Comparison of ENCODE assay signal across 9 cellular contexts in genomic region chrX:111823068-111823467, GRCh38. TPM values are rescaled to one million over a fixed set of nuclear protein-coding genes. Genes with fewer than 3 reads are reported as not detected.
DNase-seq lines count a peak whose midpoint lies in the region; ATAC-seq, FAIRE-seq and TF ChIP-seq lines count a peak whose summit lies in the region.
"Had no signal": no experiment of that assay in that cellular context is flagged by ENCODE, and none has a peak within 500 bp of the region (broad histone marks: within the 10 kb centered on the region; RNA-seq: fewer than 3 reads in every experiment).

No MANE protein-coding gene starts in this region.

- no peak overlapping the region for H2AK5ac ChIP-seq in H1 (ENCODE audit: low read depth, low read length)

- CTCF ChIA-PET in H1 (lab: Charles Lee; ENCODE audit: partially characterized antibody), result interaction anchor here (0.8 to 2.9 kb wide), 15 partner anchors 10 to 334 kb away, joined by 3 to 18 read pairs (median 4); no protein-coding TSS in a partner anchor
- CTCF ChIA-PET in CD8-positive, alpha-beta T cell (lab: Charles Lee), result no interaction called here

- H4K5ac ChIP-seq in H1 (ENCODE audit: insufficient read length, low read depth, low read length), result no peak overlapping the region

- DNase-seq in heart right ventricle (no peak), Right ventricle myocardium superior (no peak), NB4 (ENCODE audit: low read depth) (peak; percentile 25), H1 (ENCODE audit: low read depth in 1 of 2, low spot score in 2 of 2) (peak; percentile 3 to 61), urothelium cell line (ENCODE audit: low spot score) (peak; percentile 4), GM19239 (ENCODE audit: insufficient read length, low spot score) (no peak)
- DNase-seq in stimulated activated CD4-positive, alpha-beta T cell treated with anti-CD3 and anti-CD28 coated beads, Interleukin-2, amount 100 ng/mL, for 24 hours, result no peak
- DNase-seq in CD8-positive, alpha-beta T cell, result no peak

- TF ChIP-seq POLR2A in NB4 (IDR thresholded peaks at IDR 0.05; ENCODE audit: extremely low read depth, insufficient read length), result no peak
- TF ChIP-seq POLR2A in H1 (IDR thresholded peaks at IDR 0.05; ENCODE audit: control extremely low read depth in 1 of 2, low read depth in 2 of 2, low read length in 2 of 2), result no peak

- no peaks in the 10 kb centered on the region for H3K79me2 ChIP-seq in H1 (ENCODE audit: control insufficient read depth in 1 of 2, insufficient read depth in 2 of 2, low read length in 2 of 2)

- no peak overlapping the region for H3K4ac ChIP-seq in H1 (replicated peaks; ENCODE audit: insufficient read length, low read depth, low read length)

- no peak overlapping the region for H3K4me2 ChIP-seq in H1 (ENCODE audit: insufficient read depth in 1 of 2, low read depth in 2 of 2, low read length in 2 of 2)

- no peaks in the 10 kb centered on the region for H3K23me2 ChIP-seq in H1 (ENCODE audit: low read depth, low read length)

- H2BK5ac ChIP-seq in H1 (ENCODE audit: low read depth, low read length), result no peak overlapping the region

- H3K27me3 Mint-ChIP-seq in CD8-positive, alpha-beta T cell (ENCODE audit: low read depth), result peaks cover 3% of the 10 kb centered on the region

- H4K20me1 ChIP-seq in H1 (replicated peaks in 1 of 2; ENCODE audit: control insufficient read depth in 1 of 2, insufficient read depth in 2 of 2, low read length in 2 of 2), result no peaks in the 10 kb centered on the region

- ATAC-seq in heart right ventricle (no peak), Right ventricle myocardium superior (ENCODE audit: poor library complexity) (no peak)
- ATAC-seq in CD8-positive, alpha-beta T cell, result no peak

- no peak overlapping the region for H2BK20ac ChIP-seq in H1 (ENCODE audit: low read length)

- H3K4me1 Mint-ChIP-seq in CD8-positive, alpha-beta T cell (ENCODE audit: low read depth), result no peaks in the 10 kb centered on the region

- intact Hi-C loops in heart right ventricle (cut with DNase I), result no loop called here
- intact Hi-C loops in Right ventricle myocardium superior (cut with DNase I), result no loop called here
- intact Hi-C loops in CD8-positive, alpha-beta T cell (cut with DNase I, micrococcal nuclease), result no loop called here

- FAIRE-seq in H1 (lab: Jason Lieb, UNC) (no peak), urothelium cell line (lab: Jason Lieb, UNC) (no peak), GM19239 (lab: Jason Lieb, UNC) (no peak)
- FAIRE-seq: G401.6 had no signal

- no peak overlapping the region for H2BK120ac ChIP-seq in H1 (replicated peaks; ENCODE audit: low read depth, low read length)

- H3K4me3 ChIP-seq in heart right ventricle (no peak overlapping the region), NB4 (ENCODE audit: low read depth, low read length) (no peak overlapping the region), H1 (ENCODE audit: extremely low read depth in 1 of 4, insufficient read depth in 2 of 4, low read depth in 3 of 4, low read length in 4 of 4) (no peak overlapping the region)
- H3K4me3 ChIP-seq in CD8-positive, alpha-beta T cell (ENCODE audit: low read depth, low read length), result no peak overlapping the region

- no peak overlapping the region for H3K23ac ChIP-seq in H1 (ENCODE audit: insufficient read length)

- H4K91ac ChIP-seq in H1 (replicated peaks; ENCODE audit: insufficient read length, low read length), result no peak overlapping the region

- H2BK15ac ChIP-seq in H1 (ENCODE audit: low read length), result no peak overlapping the region

- no peak overlapping the region for H3K27ac ChIP-seq in heart right ventricle
- H3K27ac ChIP-seq in H1 (ENCODE audit: low read depth, low read length), result no peak overlapping the region
- no peak overlapping the region for H3K27ac ChIP-seq in CD8-positive, alpha-beta T cell (ENCODE audit: low read depth, low read length)

- no peak overlapping the region for H2BK12ac ChIP-seq in H1 (ENCODE audit: low read depth, low read length)

- no peak overlapping the region for H3K9ac ChIP-seq in H1 (replicated peaks in 1 of 4; ENCODE audit: extremely low read depth in 1 of 4, low read depth in 3 of 4, low read length in 3 of 4)

- peak; percentile 82 to 88 for TF ChIP-seq RAD21 in H1 (IDR thresholded peaks at IDR 0.05 in 1 of 2, conservative IDR thresholded peaks at IDR 0.05 in 1 of 2; ENCODE audit: low read depth in 2 of 2, low read length in 2 of 2)

- no peaks in the 10 kb centered on the region for H3K9me3 Mint-ChIP-seq in CD8-positive, alpha-beta T cell

- no peak overlapping the region for H3K27ac Mint-ChIP-seq in CD8-positive, alpha-beta T cell

- TF ChIP-seq CTCF in heart right ventricle (IDR thresholded peaks at IDR 0.05), result peak in 7 of 9 donors; percentile 11 to 37 (median 23)
- TF ChIP-seq CTCF in NB4 (IDR thresholded peaks at IDR 0.05; ENCODE audit: low read depth, low read length), result peak; percentile 31
- TF ChIP-seq CTCF in H1 (IDR thresholded peaks at IDR 0.05; ENCODE audit: control extremely low read depth in 1 of 3, insufficient read depth in 1 of 3, low read depth in 1 of 3, low read length in 3 of 3), result peak; percentile 68 to 72 (median 71)
- TF ChIP-seq CTCF in CD8-positive, alpha-beta T cell (IDR thresholded peaks at IDR 0.05), result no peak

- H3K4me3 Mint-ChIP-seq in CD8-positive, alpha-beta T cell, result no peak overlapping the region

- no peak overlapping the region for H4K8ac ChIP-seq in H1 (ENCODE audit: extremely low read depth, insufficient read depth, low read length)

- no peaks in the 10 kb centered on the region for H3K79me1 ChIP-seq in H1 (ENCODE audit: low read depth, low read length)

- H3K36me3 ChIP-seq in heart right ventricle (no peaks in the 10 kb centered on the region), H1 (ENCODE audit: control insufficient read depth in 2 of 4, insufficient read depth in 4 of 4, low read length in 3 of 4) (no peaks in the 10 kb centered on the region)
- H3K36me3 ChIP-seq in CD8-positive, alpha-beta T cell (ENCODE audit: insufficient read depth, low read length), result no peaks in the 10 kb centered on the region

- H3K56ac ChIP-seq in H1 (replicated peaks; ENCODE audit: insufficient read length, low read depth, low read length), result no peak overlapping the region

- no peak overlapping the region for H3K18ac ChIP-seq in H1 (ENCODE audit: extremely low read depth, low read length)

- POLR2A ChIA-PET in H1 (lab: Charles Lee; ENCODE audit: partially characterized antibody), result no interaction called here
- POLR2A ChIA-PET in CD8-positive, alpha-beta T cell (lab: Charles Lee), result interaction anchor here (1.0 kb wide), 1 partner anchor 259 kb away, joined by 3 read pairs; no protein-coding TSS in a partner anchor

- H3K27me3 ChIP-seq in heart right ventricle (peaks cover 0 to 42% (median 0%) of the 10 kb centered on the region in 7 donors), H1 (replicated peaks in 1 of 4; ENCODE audit: control insufficient read depth in 3 of 4, extremely low read depth in 1 of 4, insufficient read depth in 3 of 4, low read length in 3 of 4) (no peaks in the 10 kb centered on the region)
- no peaks in the 10 kb centered on the region for H3K27me3 ChIP-seq in CD8-positive, alpha-beta T cell (ENCODE audit: insufficient read depth, low read length)

- no peak for TF ChIP-seq EP300 in H1 (IDR thresholded peaks at IDR 0.05; ENCODE audit: borderline replicate concordance in 1 of 2, low read depth in 2 of 2, low read length in 2 of 2)

- no peak overlapping the region for H3K14ac ChIP-seq in H1 (ENCODE audit: insufficient read length)

- H3K9me3 ChIP-seq in heart right ventricle, result no peaks in the 10 kb centered on the region
- H3K9me3 ChIP-seq in H1 (ENCODE audit: insufficient read depth in 2 of 2, low read depth in 1 of 2, low read length in 1 of 2), result no peaks in the 10 kb centered on the region
- no peaks in the 10 kb centered on the region for H3K9me3 ChIP-seq in CD8-positive, alpha-beta T cell (ENCODE audit: low read length)

- H2AFZ ChIP-seq in H1 (ENCODE audit: low read length), result no peak overlapping the region

- H3K36me3 Mint-ChIP-seq in CD8-positive, alpha-beta T cell, result no peaks in the 10 kb centered on the region

- WGBS in heart right ventricle, 2 donors, result 14 to 17% methylated on average over 1 of the region's 1 CpG
- whole genome bisulfite sequencing in H1 (ENCODE audit: extremely low coverage in 1 of 2, insufficient coverage in 1 of 2, insufficient read length in 1 of 2, insufficient replicate concordance in 2 of 2, low coverage in 1 of 2, low lambda C conversion rate in 2 of 2, missing lambda C conversion rate in 1 of 2), 2 experiments, result no CpG with 5 or more reads among the region's 1 CpG

- H3K4me1 ChIP-seq in heart right ventricle, result no peaks in the 10 kb centered on the region
- H3K4me1 ChIP-seq in H1 (replicated peaks in 1 of 4; ENCODE audit: control insufficient read depth in 3 of 4, insufficient read depth in 4 of 4, low read length in 3 of 4), result peaks cover 0 to 4% (median 1%) of the 10 kb centered on the region in 4 experiments; a peak in 2 of 7 replicates
- H3K4me1 ChIP-seq in CD8-positive, alpha-beta T cell (ENCODE audit: insufficient read depth, low read length), result no peaks in the 10 kb centered on the region

TF ChIP-seq in H1, 55 proteins besides CTCF, POLR2A, EP300 and RAD21 (continues in another document):
- TF ChIP-seq GTF2F1 (IDR thresholded peaks at IDR 0.05; ENCODE audit: borderline replicate concordance, low read depth, low read length) (no peak), BACH1 (IDR thresholded peaks at IDR 0.05; ENCODE audit: low read length) (no peak), NRF1 (IDR thresholded peaks at IDR 0.05; ENCODE audit: low read depth, low read length) (no peak), EGR1 (IDR thresholded peaks at IDR 0.05; ENCODE audit: borderline replicate concordance, low read depth, low read length) (no peak), FOSL1 (IDR thresholded peaks at IDR 0.05; ENCODE audit: insufficient read depth, low read depth, low read length) (no peak), CTBP2 (IDR thresholded peaks at IDR 0.05; ENCODE audit: borderline replicate concordance, insufficient read depth, insufficient read length, low read length) (no peak), KDM4A (IDR thresholded peaks at IDR 0.05; ENCODE audit: low read depth, low read length, severe bottlenecking) (no peak)

RNA-seq across cellular contexts. Expression of gene TRPC5OS, which starts 52.9 kb away (rescaled TPM):
- not detected for total RNA-seq in heart right ventricle
- not detected for polyA plus RNA-seq in heart right ventricle
- not detected for total RNA-seq in Right ventricle myocardium superior
- not detected in 2 replicates for total RNA-seq in H1 (2021; fragmentation: NEBNext Ultra II Directional; extraction: Animal tissue kit (Norgen Biotek cat#: 25700))
- polyA plus RNA-seq in H1 (2011; rRNA removed), result not detected in 2 replicates
- polyA plus RNA-seq in H1 (2011; cell fraction: cytosol; rRNA removed), result not detected
- polyA plus RNA-seq in H1 (2011; cell fraction: nucleus; rRNA removed), result not detected
- polyA plus RNA-seq in H1 (2012, experiment 1 of 2), result not detected in 4 replicates
- polyA plus RNA-seq in H1 (2012, experiment 2 of 2), result not detected
- polyA plus RNA-seq in H1 (2013, experiment 1 of 2), result not detected
- 0.02 TPM for polyA plus RNA-seq in H1 (2013, experiment 2 of 2)
- polyA minus RNA-seq in H1 (2011; rRNA and poly(A)+ RNA removed), result not detected in 2 replicates
- not detected for polyA minus RNA-seq in H1 (2011; cell fraction: cytosol; rRNA and poly(A)+ RNA removed)
- polyA minus RNA-seq in H1 (2011; cell fraction: nucleus; rRNA and poly(A)+ RNA removed), result not detected
- total RNA-seq in CD8-positive, alpha-beta T cell, result not detected

Comparison
In these comparisons a context has a peak if more than half of its experiments do, and no peak if none do; other contexts are left out.
1. DNase-seq: peak in NB4 (single experiment), H1 (2 of 2) and urothelium cell line (single experiment); none in heart right ventricle (0 of 2), Right ventricle myocardium superior (single experiment), GM19239 (single experiment), stimulated activated CD4-positive, alpha-beta T cell treated with anti-CD3 and anti-CD28 coated beads, Interleukin-2, amount 100 ng/mL, for 24 hours (0 of 2) and CD8-positive, alpha-beta T cell (0 of 7).